7 cellular contexts compared by ENCODE assay signal in the genomic region with DNA sequence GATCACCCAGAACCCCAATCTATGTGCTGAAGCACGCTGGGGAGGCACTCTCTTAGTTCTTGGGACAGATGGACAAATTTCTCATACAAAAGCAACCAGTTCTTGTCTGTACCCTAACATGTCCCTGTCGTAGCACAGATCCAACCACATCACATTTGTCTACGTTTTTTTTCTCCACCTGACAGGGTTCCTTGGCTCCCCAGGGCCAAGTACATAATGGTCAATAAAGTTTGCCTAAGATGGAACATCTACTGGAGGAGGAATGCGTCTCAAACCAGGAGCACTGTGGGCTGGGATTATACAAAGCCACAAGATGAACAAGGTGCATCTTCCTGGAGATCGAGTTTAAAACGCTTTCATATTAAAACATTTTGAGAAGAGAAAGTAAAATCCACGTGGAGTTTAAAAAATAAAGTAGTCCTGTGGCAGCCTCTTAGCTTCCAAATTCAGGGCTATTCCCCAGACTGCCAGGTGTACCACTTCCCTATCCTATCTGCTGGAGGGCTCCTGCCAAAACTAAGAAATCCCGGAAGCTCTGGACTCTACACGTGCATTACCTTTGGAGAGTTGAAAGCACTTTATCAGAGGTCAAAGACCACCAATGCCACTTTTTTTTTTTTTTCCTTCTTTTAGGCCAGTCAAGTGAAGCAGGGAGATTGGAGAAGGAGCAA. TPM values are rescaled to one million over a fixed set of nuclear protein-coding genes. Genes with fewer than 3 reads are reported as not detected.
A peak's percentile ranks its signal among the peaks of the same experiment; 100 is the strongest.
DNase-seq lines count a peak whose midpoint lies in the region; ATAC-seq and TF ChIP-seq lines count a peak whose summit lies in the region.

No MANE protein-coding gene starts in this region.

- H3K27me3 ChIP-seq in GM23338 (ENCODE audit: insufficient read depth) (peaks cover 26% of the 10 kb centered on the region), iPS-20b (ENCODE audit: insufficient read depth, low read length) (peaks cover 27% of the 10 kb centered on the region)

- no peaks in the 10 kb centered on the region for H3K9me2 ChIP-seq in GM23338 (ENCODE audit: insufficient read depth)

- peak overlapping the region; percentile 93 for H3K4me3 Mint-ChIP-seq in GM23338
- H3K4me3 Mint-ChIP-seq in activated CD4-positive, alpha-beta memory T cell treated with anti-CD3 and anti-CD28 coated beads, Interleukin-2, amount 10 ng/mL, durations not matched to agents 7 days and 5 days, result peak overlapping the region; percentile 99
- H3K4me3 Mint-ChIP-seq in stimulated activated naive CD8-positive, alpha-beta T cell treated with anti-CD3 and anti-CD28 coated beads, Interleukin-15, amount 100 ng/mL, for 72 hours, result peak overlapping the region; percentile 99 to 100

- H2AFZ ChIP-seq in GM23338, result no peak overlapping the region

- H4K20me1 ChIP-seq in GM23338 (replicated peaks; ENCODE audit: insufficient read depth), result peaks cover 21% of the 10 kb centered on the region

- H3K27me3 Mint-ChIP-seq in GM23338 (ENCODE audit: insufficient read depth, low read depth, poor library complexity), result peaks cover 17% of the 10 kb centered on the region
- peaks cover 9% of the 10 kb centered on the region for H3K27me3 Mint-ChIP-seq in activated CD4-positive, alpha-beta memory T cell treated with anti-CD3 and anti-CD28 coated beads, Interleukin-2, amount 10 ng/mL, durations not matched to agents 7 days and 5 days
- no peaks in the 10 kb centered on the region for H3K27me3 Mint-ChIP-seq in stimulated activated naive CD8-positive, alpha-beta T cell treated with anti-CD3 and anti-CD28 coated beads, Interleukin-15, amount 100 ng/mL, for 72 hours

- H3K27ac Mint-ChIP-seq in GM23338, result no peak overlapping the region
- peak overlapping the region; percentile 95 for H3K27ac Mint-ChIP-seq in activated CD4-positive, alpha-beta memory T cell treated with anti-CD3 and anti-CD28 coated beads, Interleukin-2, amount 10 ng/mL, durations not matched to agents 7 days and 5 days
- H3K27ac Mint-ChIP-seq in stimulated activated naive CD8-positive, alpha-beta T cell treated with anti-CD3 and anti-CD28 coated beads, Interleukin-15, amount 100 ng/mL, for 72 hours, result peak overlapping the region; percentile 99

- H3K27ac ChIP-seq in GM23338 (ENCODE audit: low read depth), result 0 out of 2 replicates have a peak overlapping the region, but pooled peaks have one; percentile 61
- H3K27ac ChIP-seq in iPS-20b (ENCODE audit: low read length), result no peak overlapping the region

- CTCF ChIA-PET in activated CD4-positive, alpha-beta memory T cell treated with anti-CD3 and anti-CD28 coated beads, Interleukin-2, amount 10 ng/mL, durations not matched to agents 7 days and 5 days (lab: Charles Lee), result interaction anchor here (1.2 to 3.1 kb wide), 3 partner anchors 28 to 65 kb away, joined by 4 to 23 read pairs (median 5); a partner anchor contains a TSS

- H3K4me1 ChIP-seq in GM23338 (ENCODE audit: insufficient read depth), result peaks cover 14% of the 10 kb centered on the region
- H3K4me1 ChIP-seq in iPS-20b (ENCODE audit: insufficient read depth, low read length), result peaks cover 5% of the 10 kb centered on the region; the same call in 1 of the 2 replicates

- no peak for TF ChIP-seq CTCF in GM23338 (conservative IDR thresholded peaks at IDR 0.05; ENCODE audit: low read depth in 2 of 2)

- DNase-seq in GM23338 (ENCODE audit: low spot score), result no peak
- no peak for DNase-seq in activated CD4-positive, alpha-beta memory T cell treated with anti-CD3 and anti-CD28 coated beads, Interleukin-2, amount 10 ng/mL, durations not matched to agents 7 days and 5 days
- DNase-seq in stimulated activated naive CD8-positive, alpha-beta T cell treated with anti-CD3 and anti-CD28 coated beads, Interleukin-15, amount 100 ng/mL, for 72 hours, result no peak
- no peak for DNase-seq in NCI-H524 treated with DMSO at 0.1 percent for 48 hours (lab: John Stamatoyannopoulos, UW)
- DNase-seq in COR-L47 (lab: John Stamatoyannopoulos, UW), result no peak
- no peak for DNase-seq in NCI-H446 (lab: John Stamatoyannopoulos, UW)

- no peak for ATAC-seq in GM23338
- ATAC-seq in stimulated activated naive CD8-positive, alpha-beta T cell treated with anti-CD3 and anti-CD28 coated beads, Interleukin-15, amount 100 ng/mL, for 72 hours, result no peak

- peaks cover 21% of the 10 kb centered on the region for H3K4me1 Mint-ChIP-seq in GM23338
- peaks cover 51% of the 10 kb centered on the region for H3K4me1 Mint-ChIP-seq in activated CD4-positive, alpha-beta memory T cell treated with anti-CD3 and anti-CD28 coated beads, Interleukin-2, amount 10 ng/mL, durations not matched to agents 7 days and 5 days
- peaks cover 30% of the 10 kb centered on the region for H3K4me1 Mint-ChIP-seq in stimulated activated naive CD8-positive, alpha-beta T cell treated with anti-CD3 and anti-CD28 coated beads, Interleukin-15, amount 100 ng/mL, for 72 hours

- no peaks in the 10 kb centered on the region for H3K9me3 ChIP-seq in iPS-20b (ENCODE audit: insufficient read depth, low read depth, low read length)

- H3K36me3 ChIP-seq in GM23338 (ENCODE audit: insufficient read depth), result no peaks in the 10 kb centered on the region
- peaks cover 14% of the 10 kb centered on the region for H3K36me3 ChIP-seq in iPS-20b (ENCODE audit: insufficient read depth, low read depth, low read length)

- H3K9me3 Mint-ChIP-seq in GM23338, result peaks cover 3% of the 10 kb centered on the region; the same call in 2 of the 3 replicates
- no peaks in the 10 kb centered on the region for H3K9me3 Mint-ChIP-seq in activated CD4-positive, alpha-beta memory T cell treated with anti-CD3 and anti-CD28 coated beads, Interleukin-2, amount 10 ng/mL, durations not matched to agents 7 days and 5 days
- H3K9me3 Mint-ChIP-seq in stimulated activated naive CD8-positive, alpha-beta T cell treated with anti-CD3 and anti-CD28 coated beads, Interleukin-15, amount 100 ng/mL, for 72 hours, result no peaks in the 10 kb centered on the region

- peak overlapping the region; percentile 99; the same call in 1 of the 2 replicates for H3K4me3 ChIP-seq in GM23338
- H3K4me3 ChIP-seq in iPS-20b (ENCODE audit: low read length), result peak overlapping the region; percentile 92

- H3K9ac ChIP-seq in iPS-20b (ENCODE audit: low read depth, low read length), result peak overlapping the region; percentile 89; the same call in 1 of the 2 replicates

- peak overlapping the region; percentile 96 for H3K4me2 ChIP-seq in GM23338

- POLR2A ChIA-PET in activated CD4-positive, alpha-beta memory T cell treated with anti-CD3 and anti-CD28 coated beads, Interleukin-2, amount 10 ng/mL, durations not matched to agents 7 days and 5 days (lab: Charles Lee), result interaction anchor here (0.8 to 12.3 kb wide), 11 partner anchors 6 to 157 kb away, joined by 3 to 337 read pairs (median 8); a partner anchor contains a TSS

- H3K79me2 ChIP-seq in GM23338 (replicated peaks; ENCODE audit: insufficient read depth), result peaks cover 56% of the 10 kb centered on the region

- no peaks in the 10 kb centered on the region for H3F3A ChIP-seq in GM23338 (replicated peaks; ENCODE audit: low read depth)

- H3K36me3 Mint-ChIP-seq in GM23338 (ENCODE audit: low read depth), result peaks cover 7% of the 10 kb centered on the region; the same call in 2 of the 3 replicates
- H3K36me3 Mint-ChIP-seq in activated CD4-positive, alpha-beta memory T cell treated with anti-CD3 and anti-CD28 coated beads, Interleukin-2, amount 10 ng/mL, durations not matched to agents 7 days and 5 days (ENCODE audit: low read depth), result peaks cover 19% of the 10 kb centered on the region

TF ChIP-seq in GM23338, 12 proteins besides CTCF, POLR2A, EP300 and RAD21 (continues in another document):
- TF ChIP-seq NANOG (IDR thresholded peaks at IDR 0.05; ENCODE audit: borderline replicate concordance), result no peak
- TF ChIP-seq, protein P1, sequence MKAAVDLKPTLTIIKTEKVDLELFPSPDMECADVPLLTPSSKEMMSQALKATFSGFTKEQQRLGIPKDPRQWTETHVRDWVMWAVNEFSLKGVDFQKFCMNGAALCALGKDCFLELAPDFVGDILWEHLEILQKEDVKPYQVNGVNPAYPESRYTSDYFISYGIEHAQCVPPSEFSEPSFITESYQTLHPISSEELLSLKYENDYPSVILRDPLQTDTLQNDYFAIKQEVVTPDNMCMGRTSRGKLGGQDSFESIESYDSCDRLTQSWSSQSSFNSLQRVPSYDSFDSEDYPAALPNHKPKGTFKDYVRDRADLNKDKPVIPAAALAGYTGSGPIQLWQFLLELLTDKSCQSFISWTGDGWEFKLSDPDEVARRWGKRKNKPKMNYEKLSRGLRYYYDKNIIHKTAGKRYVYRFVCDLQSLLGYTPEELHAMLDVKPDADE (IDR thresholded peaks at IDR 0.05), result no peak
- no peak for TF ChIP-seq ZNF114 (CRISPR knock-in tag; IDR thresholded peaks at IDR 0.05)
- TF ChIP-seq, protein P2, sequence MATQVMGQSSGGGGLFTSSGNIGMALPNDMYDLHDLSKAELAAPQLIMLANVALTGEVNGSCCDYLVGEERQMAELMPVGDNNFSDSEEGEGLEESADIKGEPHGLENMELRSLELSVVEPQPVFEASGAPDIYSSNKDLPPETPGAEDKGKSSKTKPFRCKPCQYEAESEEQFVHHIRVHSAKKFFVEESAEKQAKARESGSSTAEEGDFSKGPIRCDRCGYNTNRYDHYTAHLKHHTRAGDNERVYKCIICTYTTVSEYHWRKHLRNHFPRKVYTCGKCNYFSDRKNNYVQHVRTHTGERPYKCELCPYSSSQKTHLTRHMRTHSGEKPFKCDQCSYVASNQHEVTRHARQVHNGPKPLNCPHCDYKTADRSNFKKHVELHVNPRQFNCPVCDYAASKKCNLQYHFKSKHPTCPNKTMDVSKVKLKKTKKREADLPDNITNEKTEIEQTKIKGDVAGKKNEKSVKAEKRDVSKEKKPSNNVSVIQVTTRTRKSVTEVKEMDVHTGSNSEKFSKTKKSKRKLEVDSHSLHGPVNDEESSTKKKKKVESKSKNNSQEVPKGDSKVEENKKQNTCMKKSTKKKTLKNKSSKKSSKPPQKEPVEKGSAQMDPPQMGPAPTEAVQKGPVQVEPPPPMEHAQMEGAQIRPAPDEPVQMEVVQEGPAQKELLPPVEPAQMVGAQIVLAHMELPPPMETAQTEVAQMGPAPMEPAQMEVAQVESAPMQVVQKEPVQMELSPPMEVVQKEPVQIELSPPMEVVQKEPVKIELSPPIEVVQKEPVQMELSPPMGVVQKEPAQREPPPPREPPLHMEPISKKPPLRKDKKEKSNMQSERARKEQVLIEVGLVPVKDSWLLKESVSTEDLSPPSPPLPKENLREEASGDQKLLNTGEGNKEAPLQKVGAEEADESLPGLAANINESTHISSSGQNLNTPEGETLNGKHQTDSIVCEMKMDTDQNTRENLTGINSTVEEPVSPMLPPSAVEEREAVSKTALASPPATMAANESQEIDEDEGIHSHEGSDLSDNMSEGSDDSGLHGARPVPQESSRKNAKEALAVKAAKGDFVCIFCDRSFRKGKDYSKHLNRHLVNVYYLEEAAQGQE (IDR thresholded peaks at IDR 0.05; ENCODE audit: unreplicated experiment), result no peak
- TF ChIP-seq JUNB (IDR thresholded peaks at IDR 0.05; ENCODE audit: unreplicated experiment), result no peak
- TF ChIP-seq CREB1 (CRISPR knock-in tag; IDR thresholded peaks at IDR 0.05; ENCODE audit: low read depth), result no peak
- TF ChIP-seq EZH2 (IDR thresholded peaks at IDR 0.05; ENCODE audit: low read depth, unreplicated experiment), result no peak

RNA-seq across cellular contexts. Expression of a gene that starts 1.4 kb away (rescaled TPM):
- total RNA-seq in GM23338 (2014; rRNA removed; shearing (Covaris generic)), result 44.5 and 52.7 TPM in 2 replicates
- 68.2 and 82.5 TPM in 2 replicates for polyA plus RNA-seq in GM23338 (2016; fragmentation: Nextera tagmentation; extraction: Ambion mirVana)
- total RNA-seq in activated CD4-positive, alpha-beta memory T cell treated with anti-CD3 and anti-CD28 coated beads, Interleukin-2, amount 10 ng/mL, durations not matched to agents 7 days and 5 days, result 10 to 100 TPM; 42.1 to 42.5 TPM
